21 cellular contexts compared by ENCODE assay signal in genomic region chr20:2169456-2170088, GRCh38.
"Had no signal": no experiment of that assay in that cellular context is flagged by ENCODE, and none has a peak within 500 bp of the region (broad histone marks: within the 10 kb centered on the region; RNA-seq: fewer than 3 reads in every experiment).

No MANE protein-coding gene starts in this region.

- H3K4me3 ChIP-seq: breast epithelium, gastroesophageal sphincter, hepatocyte, skin epidermis, vagina had no signal

- DNase-seq: activated CD4-positive, alpha-beta T cell treated with anti-CD3 and anti-CD28 coated beads for 36 hours; activated CD4-positive, CD25-positive, alpha-beta regulatory T cell; activated CD8-positive, alpha-beta memory T cell treated with anti-CD3 and anti-CD28 coated beads, Interleukin-2, amount 10 ng/mL, durations not matched to agents 7 days and 5 days; activated CD8-positive, alpha-beta T cell treated with anti-CD3 and anti-CD28 coated beads, Interleukin-2, amount 10 ng/mL, durations not matched to agents 7 days and 5 days; activated naive CD4-positive, alpha-beta T cell; activated T-cell treated with anti-CD3 and anti-CD28 coated beads, Interleukin-2, amount 50 U/mL, for 72 hours; central memory CD4-positive, alpha-beta T cell; left cardiac atrium; left ventricle myocardium superior; stimulated activated CD4-positive, alpha-beta T cell treated with anti-CD3 and anti-CD28 coated beads, Interleukin-12 subunit alpha, Interleukin-12 subunit beta, amount 100 ng/mL, for 4 hours; stimulated activated CD4-positive, alpha-beta T cell treated with anti-CD3 and anti-CD28 coated beads, Interleukin-4, amount 100 ng/mL, for 1 hour; stimulated activated naive CD8-positive, alpha-beta T cell treated with anti-CD3 and anti-CD28 coated beads, Interleukin-15, amount 100 ng/mL, for 72 hours; substantia nigra had no signal

- ATAC-seq: activated CD4-positive, alpha-beta T cell treated with anti-CD3 and anti-CD28 coated beads for 36 hours; activated CD8-positive, alpha-beta memory T cell treated with anti-CD3 and anti-CD28 coated beads, Interleukin-2, amount 10 ng/mL, durations not matched to agents 7 days and 5 days; activated CD8-positive, alpha-beta T cell treated with anti-CD3 and anti-CD28 coated beads, Interleukin-2, amount 10 ng/mL, durations not matched to agents 7 days and 5 days; activated naive CD4-positive, alpha-beta T cell treated with anti-CD3 and anti-CD28 coated beads, Interleukin-2, amount 50 U/mL, for 72 hours; activated T-cell treated with anti-CD3 and anti-CD28 coated beads, Interleukin-2, amount 50 U/mL, for 72 hours; gastroesophageal sphincter; left cardiac atrium; left ventricle myocardium superior; sciatic nerve; stimulated activated memory B cell treated with anti-CD40 and anti-IgM and Interleukin-4, amounts not matched to agents 10 μg/mL and 1 μg/mL and 100 μg/mL, for 72 hours; stimulated activated naive CD8-positive, alpha-beta T cell treated with anti-CD3 and anti-CD28 coated beads, Interleukin-15, amount 100 ng/mL, for 72 hours had no signal
